Comparison of ENCODE assay signal across 31 cellular contexts in the genomic region with DNA sequence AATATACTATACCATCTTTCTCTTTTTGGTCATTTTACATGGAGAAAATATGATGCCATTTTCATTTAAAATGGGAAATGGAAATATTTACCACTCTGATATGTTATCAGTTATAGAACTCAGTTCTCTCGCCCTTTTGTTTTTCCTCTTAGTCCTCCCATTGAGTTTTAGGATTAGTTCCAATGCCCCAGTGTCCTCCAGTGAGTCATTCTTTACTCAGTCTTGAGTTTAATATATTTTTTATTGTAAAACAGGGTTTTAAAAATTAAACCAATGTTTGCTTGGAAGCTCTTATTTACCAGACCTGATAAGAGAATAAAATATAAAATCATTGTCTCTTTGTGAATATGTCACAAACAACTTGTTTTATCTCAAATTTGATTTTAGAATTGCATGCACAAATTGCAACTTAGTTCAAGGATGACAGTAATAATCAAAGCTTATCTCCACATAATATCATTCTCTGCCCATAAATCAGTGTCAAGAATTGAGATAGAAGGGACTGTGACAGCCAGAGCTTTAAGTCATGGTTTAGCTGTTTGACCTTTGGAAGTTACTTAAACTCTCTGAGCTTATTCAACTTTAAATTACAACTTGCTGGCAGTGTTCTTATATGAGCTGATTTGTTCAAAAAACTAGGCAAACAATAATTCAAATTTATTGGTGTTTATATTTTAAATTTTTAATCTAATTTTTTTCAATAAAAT.
DNase-seq lines count a peak whose midpoint lies in the region; ATAC-seq, FAIRE-seq and TF ChIP-seq lines count a peak whose summit lies in the region.
"Had no signal": no experiment of that assay in that cellular context is flagged by ENCODE, and none has a peak within 500 bp of the region (broad histone marks: within the 10 kb centered on the region; RNA-seq: fewer than 3 reads in every experiment).

No MANE protein-coding gene starts in this region.

- no peak for TF ChIP-seq POLR2A in IMR-90 (IDR thresholded peaks at IDR 0.05; ENCODE audit: low read depth, low read length)

- H2BK5ac ChIP-seq in IMR-90 (ENCODE audit: low read depth, low read length, poor library complexity, severe bottlenecking): no peak overlapping the region

- no peaks in the 10 kb centered on the region; a peak in 2 of 4 replicates for H3K79me1 ChIP-seq in IMR-90 (ENCODE audit: low read depth in 1 of 2, low read length in 2 of 2)

- H3K9me1 ChIP-seq in IMR-90 (ENCODE audit: insufficient read depth, low read length): no peaks in the 10 kb centered on the region

- H2BK120ac ChIP-seq in IMR-90 (ENCODE audit: low read depth, low read length): no peak overlapping the region

- H2AK9ac ChIP-seq in IMR-90 (replicated peaks; ENCODE audit: low read depth, low read length, poor library complexity): no peak overlapping the region

- H3K56ac ChIP-seq in IMR-90 (ENCODE audit: extremely low read depth, insufficient read depth, low read length): no peak overlapping the region

- no peak overlapping the region for H3K14ac ChIP-seq in IMR-90 (replicated peaks; ENCODE audit: low read depth, low read length)

- POLR2A ChIA-PET in IMR-90 (lab: Charles Lee; ENCODE audit: unreplicated experiment): no interaction called here

- no peak for TF ChIP-seq CTCF in IMR-90 (conservative IDR thresholded peaks at IDR 0.05; ENCODE audit: low read depth, low read length)

- intact Hi-C loops in IMR-90 (cut with micrococcal nuclease): loop anchor here (5.0 kb wide), 1 partner anchor 39 kb away; no protein-coding TSS in a partner anchor

- CTCF ChIA-PET in IMR-90 (lab: Yijun Ruan, JAX): interaction anchor here (0.9 to 1.7 kb wide), 2 partner anchors 10 to 16 kb away, joined by 3 to 5 read pairs; no protein-coding TSS in a partner anchor

- H3K4me2 ChIP-seq in IMR-90 (ENCODE audit: low read depth, low read length): no peak overlapping the region
- peak overlapping the region; percentile 12 for H3K4me2 ChIP-seq in skeletal muscle satellite cell (ENCODE audit: low read length)
- H3K4me2 ChIP-seq: GM23338 had no signal

- H3K9ac ChIP-seq in IMR-90 (ENCODE audit: low read depth, low read length) (no peak overlapping the region), skeletal muscle satellite cell (ENCODE audit: low read depth, low read length) (no peak overlapping the region)

- H4K8ac ChIP-seq in IMR-90 (ENCODE audit: low read depth in 2 of 2, low read length in 2 of 2): no peak overlapping the region

- dilution Hi-C loops in IMR-90 (cut with HindIII; ENCODE audit: low sequenced_read_pairs, unreplicated experiment): no loop called here

- H3K4me3 ChIP-seq in IMR-90 (ENCODE audit: insufficient read depth, low read depth, low read length) (no peak overlapping the region), skeletal muscle satellite cell (ENCODE audit: low read length) (no peak overlapping the region)
- H3K4me3 ChIP-seq: coronary artery, GM23338, right lobe of liver, tibial nerve had no signal

- H3K4me1 ChIP-seq in IMR-90 (ENCODE audit: control insufficient read depth, insufficient read depth, low read length) (no peaks in the 10 kb centered on the region), skeletal muscle satellite cell (ENCODE audit: control insufficient read depth, insufficient read depth, low read length) (peaks cover 25% of the 10 kb centered on the region)
- H3K4me1 ChIP-seq: Caco-2, right lobe of liver, tibial nerve had no signal

- in situ Hi-C loops in IMR-90 (cut with MboI; ENCODE audit: low sequenced_read_pairs): no loop called here

- peak; percentile 18 for FAIRE-seq in endometrium (lab: Jason Lieb, UNC)

- no peaks in the 10 kb centered on the region for H4K20me1 ChIP-seq in IMR-90 (ENCODE audit: insufficient read depth, low read length)

- TF ChIP-seq RAD21 in IMR-90 (IDR thresholded peaks at IDR 0.05; ENCODE audit: low read length): no peak

- no peak overlapping the region for H4K5ac ChIP-seq in IMR-90 (ENCODE audit: low read depth, low read length)

- H3K23ac ChIP-seq in IMR-90 (ENCODE audit: low read depth, low read length): no peak overlapping the region

- H2AFZ ChIP-seq in IMR-90 (replicated peaks; ENCODE audit: low read length, poor library complexity): no peak overlapping the region
- H2AFZ ChIP-seq: GM23338 had no signal

- H2AK5ac ChIP-seq in IMR-90 (ENCODE audit: low read depth, low read length): no peak overlapping the region

- no peak overlapping the region for H3K4ac ChIP-seq in IMR-90 (ENCODE audit: low read depth, low read length)

- peaks cover 7% of the 10 kb centered on the region; the same call in 1 of the 2 replicates for H3K36me3 ChIP-seq in IMR-90 (ENCODE audit: control insufficient read depth, insufficient read depth, low read length)
- no peaks in the 10 kb centered on the region for H3K36me3 ChIP-seq in skeletal muscle satellite cell (ENCODE audit: insufficient read depth, low read length)
- H3K36me3 ChIP-seq: right lobe of liver had no signal

- BruUV-seq in IMR-90 (replicated peaks; lab: Mats Ljungman, UMichigan): no TSS peak

- H3K9me3 ChIP-seq in IMR-90 (ENCODE audit: control insufficient read depth, insufficient read depth, low read length) (no peaks in the 10 kb centered on the region), skeletal muscle satellite cell (replicated peaks; ENCODE audit: low read length) (no peaks in the 10 kb centered on the region)
- H3K9me3 ChIP-seq: Caco-2, right lobe of liver, tibial nerve had no signal

- H2BK15ac ChIP-seq in IMR-90 (ENCODE audit: low read depth, low read length): no peak overlapping the region

- ATAC-seq in IMR-90 (ENCODE audit: low read depth): peak; percentile 51
- no peak for ATAC-seq in GM21737 (IDR thresholded peaks at IDR 0.05; ENCODE audit: unreplicated experiment)
- ATAC-seq: activated CD4-positive, alpha-beta T cell treated with anti-CD3 and anti-CD28 coated beads for 36 hours; GM23338; right lobe of liver had no signal

- no peak overlapping the region for H2BK20ac ChIP-seq in IMR-90 (ENCODE audit: low read depth, low read length)

- DNase-seq in ELR (ENCODE audit: low read depth) (peak; percentile 11), IMR-90 (peak; percentile 29), COLO668 (lab: John Stamatoyannopoulos, UW; ENCODE audit: unreplicated experiment) (no peak)
- DNase-seq in activated CD4-positive, alpha-beta T cell treated with anti-CD3 and anti-CD28 coated beads for 4 hours: no peak
- DNase-seq: activated CD4-positive, alpha-beta T cell treated with anti-CD3 and anti-CD28 coated beads for 36 hours; anterior cingulate cortex; Caco-2; caudate nucleus; DMS53; effector CD8-positive, alpha-beta T cell; GDM1; head of caudate nucleus; islet precursor cell; KG1; left ventricle myocardium superior; NCI-H1436 treated with DMSO at 0.1 percent for 48 hours; NCI-H446; NCI-H774; right lobe of liver; SIG-M5; stimulated activated CD4-positive, alpha-beta T cell treated with anti-CD3 and anti-CD28 coated beads, Interleukin-4, amount 100 ng/mL, for 1 hour; SW 1271 had no signal

- H3K27ac ChIP-seq in IMR-90 (ENCODE audit: insufficient read depth, low read length): no peak overlapping the region
- H3K27ac ChIP-seq: C4-2B, coronary artery, epithelial cell of prostate, HL-60, right lobe of liver, tibial nerve had no signal

- H3K27me3 ChIP-seq in IMR-90 (ENCODE audit: control insufficient read depth, insufficient read depth, low read length) (no peaks in the 10 kb centered on the region), skeletal muscle satellite cell (ENCODE audit: control insufficient read depth, insufficient read depth, low read length) (no peaks in the 10 kb centered on the region)
- H3K27me3 ChIP-seq: right lobe of liver, tibial nerve had no signal

- H4K91ac ChIP-seq in IMR-90 (ENCODE audit: insufficient read depth, low read depth, low read length): no peak overlapping the region

- no CpG with 5 or more reads among the region's 1 CpG for WGBS in IMR-90 (ENCODE audit: extremely low coverage in 2 of 2, insufficient read length in 1 of 2), 2 experiments

- no peak overlapping the region for H3K18ac ChIP-seq in IMR-90 (ENCODE audit: low read depth, low read length)

TF ChIP-seq in IMR-90, 13 proteins besides CTCF, POLR2A, EP300 and RAD21:
- no peak for TF ChIP-seq SMC3 (IDR thresholded peaks at IDR 0.05; ENCODE audit: low read depth, low read length)
- TF ChIP-seq RCOR1 (IDR thresholded peaks at IDR 0.05; ENCODE audit: insufficient replicate concordance, low read length): no peak
- no peak for TF ChIP-seq MXI1 (IDR thresholded peaks at IDR 0.05; ENCODE audit: borderline replicate concordance, low read depth, low read length)
- TF ChIP-seq USF2 (IDR thresholded peaks at IDR 0.05; ENCODE audit: low read depth, low read length): no peak
- no peak for TF ChIP-seq MAZ (IDR thresholded peaks at IDR 0.05; ENCODE audit: borderline replicate concordance, low read depth, low read length)
- no peak for TF ChIP-seq NFE2L2 (IDR thresholded peaks at IDR 0.05; ENCODE audit: low read depth, low read length)

Comparison
In these comparisons a context has a peak if more than half of its experiments do, and no peak if none do; other contexts are left out.
1. DNase-seq: peak in ELR (single experiment) and IMR-90 (single experiment); none in activated CD4-positive, alpha-beta T cell treated with anti-CD3 and anti-CD28 coated beads for 4 hours (0 of 2) and COLO668 (single experiment).